ENCODE assay signal across 26 cellular contexts in the genomic region with DNA sequence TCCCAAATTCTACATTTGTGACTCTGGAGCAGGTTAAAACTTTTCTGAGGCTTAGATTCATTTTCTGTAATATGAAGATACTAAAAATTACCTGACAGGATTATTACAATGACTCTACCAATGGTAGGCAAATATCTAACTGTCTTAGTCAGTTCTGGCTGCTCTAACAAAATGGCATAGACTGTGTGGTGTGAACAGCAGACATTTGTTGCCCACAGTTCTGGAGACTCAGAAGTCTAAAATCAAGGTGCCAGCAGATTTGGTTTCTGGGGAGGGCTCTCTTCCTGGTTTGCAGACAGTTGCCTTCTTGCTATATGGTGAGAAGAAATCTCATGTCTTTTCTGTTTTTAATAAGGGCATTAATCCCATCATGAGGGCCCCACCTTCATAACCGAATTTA.
DNase-seq lines count a peak whose midpoint lies in the region; ATAC-seq and TF ChIP-seq lines count a peak whose summit lies in the region.
"Had no signal": no experiment of that assay in that cellular context is flagged by ENCODE, and none has a peak within 500 bp of the region (broad histone marks: within the 10 kb centered on the region; RNA-seq: fewer than 3 reads in every experiment).

No MANE protein-coding gene starts in this region.

- no peak for TF ChIP-seq CTCF in parathyroid adenoma (IDR thresholded peaks at IDR 0.05)
- no peak for TF ChIP-seq CTCF in lower leg skin (IDR thresholded peaks at IDR 0.05)

- TF ChIP-seq POLR2A in lower leg skin (IDR thresholded peaks at IDR 0.05) = no peak

- no peaks in the 10 kb centered on the region for H3K27me3 ChIP-seq in parathyroid adenoma (ENCODE audit: control insufficient read depth, insufficient read depth, low read length)
- H3K27me3 ChIP-seq: BLaER1, testis had no signal

- H3K9me3 Mint-ChIP-seq in activated T-cell treated with anti-CD3 and anti-CD28 coated beads, Interleukin-2, amount 50 U/mL, for 24 hours = no peaks in the 10 kb centered on the region
- no peaks in the 10 kb centered on the region for H3K9me3 Mint-ChIP-seq in activated CD4-positive, alpha-beta memory T cell treated with anti-CD3 and anti-CD28 coated beads for 36 hours

- WGBS in lower leg skin, 2 donors = 92 to 96% methylated on average over 1 of the region's 1 CpG

- peaks cover 36% of the 10 kb centered on the region for H3K27me3 Mint-ChIP-seq in activated T-cell treated with anti-CD3 and anti-CD28 coated beads, Interleukin-2, amount 50 U/mL, for 24 hours
- peaks cover 25% of the 10 kb centered on the region for H3K27me3 Mint-ChIP-seq in activated CD4-positive, alpha-beta memory T cell treated with anti-CD3 and anti-CD28 coated beads for 36 hours

- H3K27ac ChIP-seq in parathyroid adenoma = peak overlapping the region; percentile 69
- H3K27ac ChIP-seq: BLaER1, HL-60, skin epidermis, testis had no signal

- H3K27ac Mint-ChIP-seq in activated T-cell treated with anti-CD3 and anti-CD28 coated beads, Interleukin-2, amount 50 U/mL, for 24 hours = peak overlapping the region; percentile 89
- H3K27ac Mint-ChIP-seq in activated CD4-positive, alpha-beta memory T cell treated with anti-CD3 and anti-CD28 coated beads for 36 hours = peak overlapping the region; percentile 88
- H3K27ac Mint-ChIP-seq: mesothelial cell of epicardium had no signal

- CTCF ChIA-PET in activated CD4-positive, alpha-beta memory T cell treated with anti-CD3 and anti-CD28 coated beads for 36 hours (lab: Charles Lee) = interaction anchor here (1.9 to 4.7 kb wide), 3 partner anchors 12 to 27 kb away, joined by 8 to 41 read pairs (median 9); no protein-coding TSS in a partner anchor

- POLR2A ChIA-PET in activated CD4-positive, alpha-beta memory T cell treated with anti-CD3 and anti-CD28 coated beads for 36 hours (lab: Charles Lee) = interaction anchor here (1.6 to 2.0 kb wide), 4 partner anchors 12 to 366 kb away, joined by 4 to 24 read pairs (median 5); no protein-coding TSS in a partner anchor

- H3K4me3 ChIP-seq in parathyroid adenoma (ENCODE audit: low read depth, low read length) = no peak overlapping the region
- no peak overlapping the region for H3K4me3 ChIP-seq in lower leg skin (ENCODE audit: low read depth, poor library complexity, severe bottlenecking)
- H3K4me3 ChIP-seq: BLaER1, GM12878, skin epidermis, testis had no signal

- H3K4me3 Mint-ChIP-seq in activated T-cell treated with anti-CD3 and anti-CD28 coated beads, Interleukin-2, amount 50 U/mL, for 24 hours = peak overlapping the region; percentile 21
- no peak overlapping the region for H3K4me3 Mint-ChIP-seq in activated CD4-positive, alpha-beta memory T cell treated with anti-CD3 and anti-CD28 coated beads for 36 hours
- H3K4me3 Mint-ChIP-seq: mesothelial cell of epicardium had no signal

- H3K36me3 Mint-ChIP-seq in activated T-cell treated with anti-CD3 and anti-CD28 coated beads, Interleukin-2, amount 50 U/mL, for 24 hours (ENCODE audit: low read depth) = no peaks in the 10 kb centered on the region
- no peaks in the 10 kb centered on the region for H3K36me3 Mint-ChIP-seq in activated CD4-positive, alpha-beta memory T cell treated with anti-CD3 and anti-CD28 coated beads for 36 hours
- H3K36me3 Mint-ChIP-seq: mesothelial cell of epicardium had no signal

- peaks cover 41% of the 10 kb centered on the region for H3K4me1 Mint-ChIP-seq in activated T-cell treated with anti-CD3 and anti-CD28 coated beads, Interleukin-2, amount 50 U/mL, for 24 hours (ENCODE audit: low read depth)
- peaks cover 52% of the 10 kb centered on the region for H3K4me1 Mint-ChIP-seq in activated CD4-positive, alpha-beta memory T cell treated with anti-CD3 and anti-CD28 coated beads for 36 hours (ENCODE audit: low read depth)

- no peak overlapping the region for H3K4me2 ChIP-seq in parathyroid adenoma (ENCODE audit: low read length)

- DNase-seq in activated T-cell treated with anti-CD3 and anti-CD28 coated beads, Interleukin-2, amount 50 U/mL, for 24 hours = no peak
- DNase-seq in activated T-cell treated with anti-CD3 and anti-CD28 coated beads for 4 hours (no peak), SW 1271 (lab: John Stamatoyannopoulos, UW) (no peak), lower leg skin (ENCODE audit: low spot score in 2 of 2) (no peak)
- no peak for DNase-seq in activated CD4-positive, alpha-beta memory T cell treated with anti-CD3 and anti-CD28 coated beads for 36 hours
- no peak for DNase-seq in stimulated activated naive CD4-positive, alpha-beta T cell (lab: John Stamatoyannopoulos, UW)
- DNase-seq: ACHN, activated gamma-delta T cell, aorta, Calu3, cortex of kidney, islet precursor cell, left ventricle myocardium superior, NCI-H1105 treated with DMSO at 0.1 percent for 48 hours, NCI-H2081, NCI-H226, NCI-H748 treated with DMSO at 0.1 percent for 48 hours, testis had no signal

- H2AFZ ChIP-seq in parathyroid adenoma = no peak overlapping the region

- no peak overlapping the region for H3K9ac ChIP-seq in parathyroid adenoma
- H3K9ac ChIP-seq: BLaER1 had no signal

- H3K4me1 ChIP-seq in parathyroid adenoma = peaks cover 46% of the 10 kb centered on the region
- H3K4me1 ChIP-seq: testis had no signal

- intact Hi-C loops in activated CD4-positive, alpha-beta memory T cell treated with anti-CD3 and anti-CD28 coated beads for 36 hours (cut with micrococcal nuclease) = loop anchor here (2.0 kb wide), 2 partner anchors 24 to 366 kb away; no protein-coding TSS in a partner anchor
- intact Hi-C loops in lower leg skin (cut with DNase I; ENCODE audit: low total_unique reads) = no loop called here

- ATAC-seq in GM19395 (IDR thresholded peaks at IDR 0.05; ENCODE audit: unreplicated experiment) = peak; percentile 8
- ATAC-seq: HCT116, left ventricle myocardium superior had no signal

- H3K79me2 ChIP-seq in parathyroid adenoma = peaks cover 45% of the 10 kb centered on the region

- H3K9me3 ChIP-seq in parathyroid adenoma (ENCODE audit: control insufficient read depth, low read length) = no peaks in the 10 kb centered on the region
- H3K9me3 ChIP-seq: BLaER1, testis had no signal

- H3K36me3 ChIP-seq in parathyroid adenoma (ENCODE audit: control insufficient read depth, insufficient read depth, low read length) = no peaks in the 10 kb centered on the region
- H3K36me3 ChIP-seq: BLaER1 had no signal
